ENCODE assay signal across 10 cellular contexts in genomic region chr4:76042241-76042998, GRCh38. TPM values are rescaled to one million over a fixed set of nuclear protein-coding genes. Genes with fewer than 3 reads are reported as not detected.
DNase-seq lines count a peak whose midpoint lies in the region; ATAC-seq, FAIRE-seq and TF ChIP-seq lines count a peak whose summit lies in the region.
"Not testable (repeated sequence)": the region's sequence is repeated elsewhere in the genome, so short reads cannot be mapped to it uniquely, and the experiment has no call there.
"Had no signal": no experiment of that assay in that cellular context is flagged by ENCODE, and none has a peak within 500 bp of the region (broad histone marks: within the 10 kb centered on the region; RNA-seq: fewer than 3 reads in every experiment).

No MANE protein-coding gene starts in this region.

- RAD21 ChIA-PET in GM12878 (lab: Charles Lee; ENCODE audit: unreplicated experiment): not testable (repeated sequence)

- CTCF ChIA-PET in CD8-positive, alpha-beta T cell (lab: Charles Lee); GM12878 (lab: Yijun Ruan, JAX): not testable (repeated sequence)
- CTCF ChIA-PET in endothelial cell of umbilical vein (lab: Charles Lee): interaction anchor here (1.0 to 1.5 kb wide), 4 partner anchors 17 to 137 kb away, joined by 3 to 4 read pairs (median 4); no protein-coding TSS in a partner anchor

- H3K27ac ChIP-seq in CD8-positive, alpha-beta T cell (ENCODE audit: low read depth, low read length); GM12878 (ENCODE audit: control insufficient read depth, insufficient read depth); endothelial cell of umbilical vein (ENCODE audit: insufficient read depth, low read depth, low read length): not testable (repeated sequence)
- H3K27ac ChIP-seq in OCI-LY3 (ENCODE audit: low read length): peak overlapping the region; percentile 75

- H3K27me3 ChIP-seq in CD8-positive, alpha-beta T cell (ENCODE audit: insufficient read depth, low read length); OCI-LY3 (ENCODE audit: low read depth, low read length); GM12878 (replicated peaks in 1 of 2; ENCODE audit: control insufficient read depth in 2 of 2, insufficient read depth in 2 of 2, low read length in 1 of 2); endothelial cell of umbilical vein (ENCODE audit: control insufficient read depth in 2 of 2, insufficient read depth in 2 of 2, low read length in 2 of 2): not testable (repeated sequence)

- not testable (repeated sequence) for TF ChIP-seq CTCF in CD8-positive, alpha-beta T cell (IDR thresholded peaks at IDR 0.05); OCI-LY3 (IDR thresholded peaks at IDR 0.05; ENCODE audit: low read depth, low read length); GM12878 (IDR thresholded peaks at IDR 0.05 in 2 of 3, conservative IDR thresholded peaks at IDR 0.05 in 1 of 3; ENCODE audit: control insufficient read depth in 2 of 3, extremely low read depth in 1 of 3, insufficient read depth in 1 of 3, low read depth in 3 of 3, low read length in 3 of 3); endothelial cell of umbilical vein (IDR thresholded peaks at IDR 0.05; ENCODE audit: extremely low read depth in 1 of 2, insufficient read depth in 1 of 2, low read depth in 1 of 2, low read length in 2 of 2)

- SMC1A ChIA-PET in GM12878 (lab: Charles Lee; ENCODE audit: uncharacterized antibody, unreplicated experiment): interaction anchor here (1.0 to 1.7 kb wide), 3 partner anchors 28 to 292 kb away, joined by 3 to 5 read pairs (median 4); no protein-coding TSS in a partner anchor

- not testable (repeated sequence) for TF ChIP-seq EP300 in GM12878 (IDR thresholded peaks at IDR 0.05; ENCODE audit: borderline replicate concordance in 1 of 2, control insufficient read depth in 1 of 2, low read depth in 2 of 2, low read length in 2 of 2)

- H2AFZ ChIP-seq in OCI-LY3 (ENCODE audit: low read depth, low read length); GM12878 (ENCODE audit: control insufficient read depth, low read depth, low read length); endothelial cell of umbilical vein (ENCODE audit: low read depth, low read length): not testable (repeated sequence)

- H3K4me2 ChIP-seq in OCI-LY3 (ENCODE audit: low read length) (peak overlapping the region; percentile 57), endothelial cell of umbilical vein (ENCODE audit: insufficient read depth, low read length) (peak overlapping the region; percentile 36)
- not testable (repeated sequence) for H3K4me2 ChIP-seq in GM12878 (ENCODE audit: control insufficient read depth, insufficient read depth)

- not testable (repeated sequence) for H3K36me3 ChIP-seq in CD8-positive, alpha-beta T cell (ENCODE audit: insufficient read depth, low read length); OCI-LY3 (replicated peaks; ENCODE audit: low read depth, low read length); GM12878 (ENCODE audit: control insufficient read depth in 2 of 2, insufficient read depth in 2 of 2, low read length in 1 of 2); endothelial cell of umbilical vein (ENCODE audit: control insufficient read depth in 2 of 2, extremely low read depth in 1 of 2, insufficient read depth in 2 of 2, low read length in 2 of 2)

- not testable (repeated sequence) for ATAC-seq in CD8-positive, alpha-beta T cell; GM12878; memory B cell (ENCODE audit: low read depth)
- ATAC-seq in activated CD4-positive, CD25-positive, alpha-beta regulatory T cell treated with anti-CD3 and anti-CD28 coated beads, Interleukin-2, amount 50 U/mL, for 24 hours: peak; percentile 55 to 76
- ATAC-seq in stimulated activated naive CD8-positive, alpha-beta T cell treated with anti-CD3 and anti-CD28 coated beads, Interleukin-15, Interleukin-2, amounts not matched to agents 100 U/mL and 50 U/mL, for 24 hours: peak; percentile 59

- not testable (repeated sequence) for BruUV-seq in GM12878 (replicated peaks; lab: Mats Ljungman, UMichigan)
- TSS peak; percentile 88 for BruUV-seq in endothelial cell of umbilical vein (replicated peaks; lab: Mats Ljungman, UMichigan)

- FAIRE-seq in GM12878 (lab: Jason Lieb, UNC); endothelial cell of umbilical vein (lab: Jason Lieb, UNC): not testable (repeated sequence)

- TF ChIP-seq RAD21 in GM12878 (IDR thresholded peaks at IDR 0.05; ENCODE audit: insufficient read depth, low read depth, low read length): not testable (repeated sequence)

- not testable (repeated sequence) for DNase-seq in CD8-positive, alpha-beta T cell; activated T-cell treated with anti-CD3 and anti-CD28 coated beads, Interleukin-2, amount 50 U/mL, for 24 hours; GM12878 (ENCODE audit: low read depth, low spot score); memory B cell (ENCODE audit: low spot score in 2 of 2); stimulated activated naive CD8-positive, alpha-beta T cell treated with anti-CD3 and anti-CD28 coated beads, Interleukin-15, Interleukin-2, amounts not matched to agents 100 U/mL and 50 U/mL, for 24 hours
- peak; percentile 84 for DNase-seq in endothelial cell of umbilical vein (ENCODE audit: low read depth, low spot score)

- not testable (repeated sequence) for H4K20me1 ChIP-seq in OCI-LY3 (ENCODE audit: insufficient read depth, low read length); GM12878 (ENCODE audit: control insufficient read depth, insufficient read depth); endothelial cell of umbilical vein (replicated peaks; ENCODE audit: control insufficient read depth, extremely low read depth, insufficient read depth, low read length)

- POLR2A ChIA-PET in CD8-positive, alpha-beta T cell (lab: Charles Lee): interaction anchor here (1.0 kb wide), 1 partner anchor 11 kb away, joined by 3 read pairs; no protein-coding TSS in a partner anchor
- POLR2A ChIA-PET in GM12878 (lab: Charles Lee); endothelial cell of umbilical vein (lab: Charles Lee): not testable (repeated sequence)

- not testable (repeated sequence) for H3K36me3 Mint-ChIP-seq in CD8-positive, alpha-beta T cell; activated T-cell treated with anti-CD3 and anti-CD28 coated beads, Interleukin-2, amount 50 U/mL, for 24 hours (ENCODE audit: low read depth); memory B cell

- H3K9me3 Mint-ChIP-seq in CD8-positive, alpha-beta T cell; activated T-cell treated with anti-CD3 and anti-CD28 coated beads, Interleukin-2, amount 50 U/mL, for 24 hours; memory B cell: not testable (repeated sequence)

- not testable (repeated sequence) for H3K9me1 ChIP-seq in endothelial cell of umbilical vein (replicated peaks; ENCODE audit: control insufficient read depth, extremely low read depth, insufficient read depth, low read length)

- not testable (repeated sequence) for H3K27ac Mint-ChIP-seq in CD8-positive, alpha-beta T cell; memory B cell
- H3K27ac Mint-ChIP-seq in activated T-cell treated with anti-CD3 and anti-CD28 coated beads, Interleukin-2, amount 50 U/mL, for 24 hours: peak overlapping the region; percentile 83

- in situ Hi-C loops in GM12878 (cut with MboI): not testable (repeated sequence)

- H3K4me3 ChIP-seq in CD8-positive, alpha-beta T cell (ENCODE audit: low read depth, low read length); GM12878; endothelial cell of umbilical vein (replicated peaks in 1 of 3; ENCODE audit: insufficient read depth in 1 of 3, low read depth in 1 of 3, low read length in 3 of 3): not testable (repeated sequence)
- H3K4me3 ChIP-seq in OCI-LY3 (ENCODE audit: low read length): peak overlapping the region; percentile 51

- peak overlapping the region; percentile 60 for H3K4me3 Mint-ChIP-seq in CD8-positive, alpha-beta T cell
- peak overlapping the region; percentile 33 for H3K4me3 Mint-ChIP-seq in activated T-cell treated with anti-CD3 and anti-CD28 coated beads, Interleukin-2, amount 50 U/mL, for 24 hours
- H3K4me3 Mint-ChIP-seq in memory B cell: peak overlapping the region; percentile 29

- H3K4me1 ChIP-seq in CD8-positive, alpha-beta T cell (ENCODE audit: insufficient read depth, low read length); GM12878 (ENCODE audit: control insufficient read depth, insufficient read depth, low read length); endothelial cell of umbilical vein (ENCODE audit: control insufficient read depth, extremely low read depth, insufficient read depth, low read length): not testable (repeated sequence)
- peaks cover 20% of the 10 kb centered on the region for H3K4me1 ChIP-seq in OCI-LY3 (ENCODE audit: low read length)

- 66% methylated on average over 16 of the region's 18 CpGs for WGBS in GM12878 (ENCODE audit: insufficient coverage, insufficient replicate concordance, low lambda C conversion rate, missing lambda C conversion rate)

- H3K79me2 ChIP-seq in OCI-LY3 (ENCODE audit: low read length); GM12878 (ENCODE audit: control insufficient read depth, insufficient read depth, low read length); endothelial cell of umbilical vein (ENCODE audit: control insufficient read depth, insufficient read depth, low read length): not testable (repeated sequence)

- peak overlapping the region; percentile 54 for H3K9ac ChIP-seq in OCI-LY3 (ENCODE audit: low read length)
- H3K9ac ChIP-seq in GM12878 (ENCODE audit: control insufficient read depth, insufficient read depth, low read length); endothelial cell of umbilical vein (replicated peaks; ENCODE audit: extremely low read depth, insufficient read depth, low read length): not testable (repeated sequence)

- not testable (repeated sequence) for TF ChIP-seq POLR2A in GM12878 (IDR thresholded peaks at IDR 0.05; ENCODE audit: low read depth, low read length); endothelial cell of umbilical vein (IDR thresholded peaks at IDR 0.05; ENCODE audit: low read depth, low read length)

- not testable (repeated sequence) for H3K27me3 Mint-ChIP-seq in CD8-positive, alpha-beta T cell (ENCODE audit: low read depth); activated T-cell treated with anti-CD3 and anti-CD28 coated beads, Interleukin-2, amount 50 U/mL, for 24 hours; memory B cell

- dilution Hi-C loops in endothelial cell of umbilical vein (cut with MboI; ENCODE audit: extremely low pct_ligation_motif_present, low sequenced_read_pairs): not testable (repeated sequence)

- not testable (repeated sequence) for H3K4me1 Mint-ChIP-seq in CD8-positive, alpha-beta T cell (ENCODE audit: low read depth); memory B cell
- peaks cover 14% of the 10 kb centered on the region for H3K4me1 Mint-ChIP-seq in activated T-cell treated with anti-CD3 and anti-CD28 coated beads, Interleukin-2, amount 50 U/mL, for 24 hours (ENCODE audit: low read depth)

- intact Hi-C loops in CD8-positive, alpha-beta T cell (cut with DNase I, micrococcal nuclease); GM12878 (cut with micrococcal nuclease; ENCODE audit: unreplicated experiment); endothelial cell of umbilical vein (cut with micrococcal nuclease): not testable (repeated sequence)

- not testable (repeated sequence) for H3K9me3 ChIP-seq in CD8-positive, alpha-beta T cell (ENCODE audit: low read length); OCI-LY3 (ENCODE audit: insufficient read depth, low read length); GM12878 (replicated peaks; ENCODE audit: control insufficient read depth, insufficient read depth, low read length); endothelial cell of umbilical vein (replicated peaks; ENCODE audit: control insufficient read depth, insufficient read depth, low read length)

RNA-seq across cellular contexts. Expression of gene CXCL11, which starts 6.5 kb away (rescaled TPM):
- not detected for total RNA-seq in CD8-positive, alpha-beta T cell
- not detected in 2 replicates for total RNA-seq in GM12878 (2013; cell fraction: nucleolus; rRNA removed)
- total RNA-seq in GM12878 (2014; rRNA removed) (not detected in 2 replicates), GM12878 (2014; rRNA removed; fragmentation: Illumina TruSeq; extraction: Trizol) (not detected in 2 replicates), GM12878 (2021) (not detected in 2 replicates), endothelial cell of umbilical vein (0.55 and 1.1 TPM in 2 replicates)
- polyA plus RNA-seq in GM12878 (2011; ENCODE audit: low read depth): not detected
- polyA plus RNA-seq in GM12878 (2011; rRNA removed) (not detected in 2 replicates), GM12878 (2014; fragmentation: Illumina TruSeq; extraction: Trizol) (0.17 TPM in 1 of 2 replicates, not detected in the other), GM12878 (2014; fragmentation: Nextera tagmentation; extraction: Ambion mirVana) (under 1 TPM in 1 of 2 experiments, not detected in 1; 0.04 TPM), GM12878 (2014; rRNA removed) (not detected in 2 replicates), GM12878 (2016; fragmentation: Nextera tagmentation; extraction: Ambion mirVana) (not detected), endothelial cell of umbilical vein (0.91 and 1.0 TPM in 2 replicates)
- 0.04 TPM in 1 of 2 replicates, not detected in the other for polyA plus RNA-seq in GM12878 (2011; cell fraction: cytosol; rRNA removed)
- not detected in 2 replicates for polyA plus RNA-seq in GM12878 (2011; cell fraction: nucleus; rRNA removed)
- not detected in 2 replicates for polyA plus RNA-seq in GM12878 (2012)
- not detected in 2 replicates for polyA minus RNA-seq in GM12878 (2011; rRNA and poly(A)+ RNA removed)
- not detected in 2 replicates for polyA minus RNA-seq in GM12878 (2011; cell fraction: cytosol; rRNA and poly(A)+ RNA removed)
- not detected in 2 replicates for polyA minus RNA-seq in GM12878 (2011; cell fraction: nucleus; rRNA and poly(A)+ RNA removed)
- polyA plus RNA-seq in endothelial cell of umbilical vein (2011; cell fraction: cytosol; rRNA removed): 0.90 and 1.3 TPM in 2 replicates
- 0.14 and 0.36 TPM in 2 replicates for polyA plus RNA-seq in endothelial cell of umbilical vein (2011; cell fraction: nucleus; rRNA removed)
- polyA plus RNA-seq in endothelial cell of umbilical vein (2012): 1.9 and 4.0 TPM in 2 replicates
- 0.17 and 0.74 TPM in 2 replicates for polyA minus RNA-seq in endothelial cell of umbilical vein
- polyA minus RNA-seq in endothelial cell of umbilical vein (2011; cell fraction: cytosol; rRNA and poly(A)+ RNA removed): not detected
- polyA minus RNA-seq in endothelial cell of umbilical vein (2011; cell fraction: nucleus; rRNA and poly(A)+ RNA removed): not detected in 2 replicates
- total RNA-seq: GM23248, HT1080 had no signal
- polyA plus RNA-seq: GM23248 had no signal

RNA-seq across cellular contexts. Expression of gene CXCL10, which starts 19.1 kb away (rescaled TPM):
- total RNA-seq in CD8-positive, alpha-beta T cell: not detected
- 0.58 TPM in 1 of 2 replicates, not detected in the other for total RNA-seq in GM12878 (2013; cell fraction: nucleolus; rRNA removed)
- total RNA-seq in GM12878 (2014; rRNA removed) (1.8 and 3.2 TPM in 2 replicates), GM12878 (2014; rRNA removed; fragmentation: Illumina TruSeq; extraction: Trizol) (2.7 and 2.8 TPM in 2 replicates), GM12878 (2021) (1.3 and 2.2 TPM in 2 replicates), endothelial cell of umbilical vein (not detected in 2 replicates)
- polyA plus RNA-seq in GM12878 (2011; ENCODE audit: low read depth): 6.2 TPM
- polyA plus RNA-seq in GM12878 (2011; rRNA removed) (0.46 and 0.88 TPM in 2 replicates), GM12878 (2014; fragmentation: Illumina TruSeq; extraction: Trizol) (2.4 and 4.6 TPM in 2 replicates), GM12878 (2014; fragmentation: Nextera tagmentation; extraction: Ambion mirVana) (10 to 100 TPM in 1 of 2 experiments, 1 to 10 TPM in 1; 7.7 to 10.4 TPM), GM12878 (2014; rRNA removed) (0.99 and 2.0 TPM in 2 replicates), GM12878 (2016; fragmentation: Nextera tagmentation; extraction: Ambion mirVana) (10 to 100 TPM; 15.5 to 19.5 TPM), endothelial cell of umbilical vein (0.18 and 0.25 TPM in 2 replicates)
- polyA plus RNA-seq in GM12878 (2011; cell fraction: cytosol; rRNA removed): 0.13 and 0.31 TPM in 2 replicates
- 0.25 TPM in 1 of 2 replicates, not detected in the other for polyA plus RNA-seq in GM12878 (2011; cell fraction: nucleus; rRNA removed)
- 8.0 and 13.0 TPM in 2 replicates for polyA plus RNA-seq in GM12878 (2012)
- polyA minus RNA-seq in GM12878 (2011; rRNA and poly(A)+ RNA removed): 0.44 TPM in 1 of 2 replicates, not detected in the other
- not detected in 2 replicates for polyA minus RNA-seq in GM12878 (2011; cell fraction: cytosol; rRNA and poly(A)+ RNA removed)
- polyA minus RNA-seq in GM12878 (2011; cell fraction: nucleus; rRNA and poly(A)+ RNA removed): not detected in 2 replicates
- 0.15 and 0.17 TPM in 2 replicates for polyA plus RNA-seq in endothelial cell of umbilical vein (2011; cell fraction: cytosol; rRNA removed)
- not detected in 2 replicates for polyA plus RNA-seq in endothelial cell of umbilical vein (2011; cell fraction: nucleus; rRNA removed)
- polyA plus RNA-seq in endothelial cell of umbilical vein (2012): not detected in 2 replicates
- polyA minus RNA-seq in endothelial cell of umbilical vein: not detected in 2 replicates
- polyA minus RNA-seq in endothelial cell of umbilical vein (2011; cell fraction: cytosol; rRNA and poly(A)+ RNA removed): not detected
- not detected in 2 replicates for polyA minus RNA-seq in endothelial cell of umbilical vein (2011; cell fraction: nucleus; rRNA and poly(A)+ RNA removed)
- total RNA-seq: GM23248, HT1080 had no signal
- polyA plus RNA-seq: GM23248 had no signal

RNA-seq across cellular contexts. Expression of gene ART3, which starts 32.1 kb away (rescaled TPM):
- total RNA-seq in CD8-positive, alpha-beta T cell: not detected
- not detected in 2 replicates for total RNA-seq in GM12878 (2013; cell fraction: nucleolus; rRNA removed)
- total RNA-seq in GM12878 (2014; rRNA removed) (not detected in 2 replicates), GM12878 (2014; rRNA removed; fragmentation: Illumina TruSeq; extraction: Trizol) (not detected in 2 replicates), GM12878 (2021) (0.13 TPM in 1 of 2 replicates, not detected in the other), endothelial cell of umbilical vein (not detected in 2 replicates)
- polyA plus RNA-seq in GM12878 (2011; ENCODE audit: low read depth): not detected
- polyA plus RNA-seq in GM12878 (2011; rRNA removed) (not detected in 2 replicates), GM12878 (2014; fragmentation: Illumina TruSeq; extraction: Trizol) (0.18 TPM in 1 of 2 replicates, not detected in the other), GM12878 (2014; fragmentation: Nextera tagmentation; extraction: Ambion mirVana) (under 1 TPM in 1 of 2 experiments, not detected in 1; 0.29 TPM), GM12878 (2014; rRNA removed) (0.23 TPM in 1 of 2 replicates, not detected in the other), GM12878 (2016; fragmentation: Nextera tagmentation; extraction: Ambion mirVana) (under 1 TPM in 1 of 2 experiments, not detected in 1; 0.50 TPM), endothelial cell of umbilical vein (not detected in 2 replicates)
- not detected in 2 replicates for polyA plus RNA-seq in GM12878 (2011; cell fraction: cytosol; rRNA removed)
- polyA plus RNA-seq in GM12878 (2011; cell fraction: nucleus; rRNA removed): not detected in 2 replicates
- polyA plus RNA-seq in GM12878 (2012): not detected in 2 replicates
- polyA minus RNA-seq in GM12878 (2011; rRNA and poly(A)+ RNA removed): not detected in 2 replicates
- not detected in 2 replicates for polyA minus RNA-seq in GM12878 (2011; cell fraction: cytosol; rRNA and poly(A)+ RNA removed)
- polyA minus RNA-seq in GM12878 (2011; cell fraction: nucleus; rRNA and poly(A)+ RNA removed): not detected in 2 replicates
- 0.06 TPM in 1 of 2 replicates, not detected in the other for polyA plus RNA-seq in endothelial cell of umbilical vein (2011; cell fraction: cytosol; rRNA removed)
- not detected in 2 replicates for polyA plus RNA-seq in endothelial cell of umbilical vein (2011; cell fraction: nucleus; rRNA removed)
- polyA plus RNA-seq in endothelial cell of umbilical vein (2012): not detected in 2 replicates
- 0.13 TPM in 1 of 2 replicates, not detected in the other for polyA minus RNA-seq in endothelial cell of umbilical vein
- not detected for polyA minus RNA-seq in endothelial cell of umbilical vein (2011; cell fraction: cytosol; rRNA and poly(A)+ RNA removed)
- not detected in 2 replicates for polyA minus RNA-seq in endothelial cell of umbilical vein (2011; cell fraction: nucleus; rRNA and poly(A)+ RNA removed)
- total RNA-seq: GM23248, HT1080 had no signal
- polyA plus RNA-seq: GM23248 had no signal

RNA-seq across cellular contexts. Expression of gene CXCL9, which starts 35.1 kb away (rescaled TPM):
- not detected for total RNA-seq in CD8-positive, alpha-beta T cell
- total RNA-seq in GM12878 (2013; cell fraction: nucleolus; rRNA removed): not detected in 2 replicates
- total RNA-seq in GM12878 (2014; rRNA removed) (0.06 and 0.38 TPM in 2 replicates), GM12878 (2014; rRNA removed; fragmentation: Illumina TruSeq; extraction: Trizol) (0.22 and 0.32 TPM in 2 replicates), GM12878 (2021) (0.19 and 0.21 TPM in 2 replicates), endothelial cell of umbilical vein (not detected in 2 replicates)
- 0.52 TPM for polyA plus RNA-seq in GM12878 (2011; ENCODE audit: low read depth)
- polyA plus RNA-seq in GM12878 (2011; rRNA removed) (0.03 TPM in 1 of 2 replicates, not detected in the other), GM12878 (2014; fragmentation: Illumina TruSeq; extraction: Trizol) (0.46 and 1.0 TPM in 2 replicates), GM12878 (2014; fragmentation: Nextera tagmentation; extraction: Ambion mirVana) (under 1 TPM; 0.03 to 0.07 TPM), GM12878 (2014; rRNA removed) (0.24 and 0.32 TPM in 2 replicates), GM12878 (2016; fragmentation: Nextera tagmentation; extraction: Ambion mirVana) (under 1 TPM; 0.23 to 0.25 TPM), endothelial cell of umbilical vein (not detected in 2 replicates)
- 0.01 TPM in 1 of 2 replicates, not detected in the other for polyA plus RNA-seq in GM12878 (2011; cell fraction: cytosol; rRNA removed)
- polyA plus RNA-seq in GM12878 (2011; cell fraction: nucleus; rRNA removed): not detected in 2 replicates
- polyA plus RNA-seq in GM12878 (2012): 1.2 and 1.6 TPM in 2 replicates
- polyA minus RNA-seq in GM12878 (2011; rRNA and poly(A)+ RNA removed): not detected in 2 replicates
- not detected in 2 replicates for polyA minus RNA-seq in GM12878 (2011; cell fraction: cytosol; rRNA and poly(A)+ RNA removed)
- polyA minus RNA-seq in GM12878 (2011; cell fraction: nucleus; rRNA and poly(A)+ RNA removed): not detected in 2 replicates
- not detected in 2 replicates for polyA plus RNA-seq in endothelial cell of umbilical vein (2011; cell fraction: cytosol; rRNA removed)
- polyA plus RNA-seq in endothelial cell of umbilical vein (2011; cell fraction: nucleus; rRNA removed): not detected in 2 replicates
- polyA plus RNA-seq in endothelial cell of umbilical vein (2012): not detected in 2 replicates
- polyA minus RNA-seq in endothelial cell of umbilical vein: not detected in 2 replicates
- not detected for polyA minus RNA-seq in endothelial cell of umbilical vein (2011; cell fraction: cytosol; rRNA and poly(A)+ RNA removed)
- not detected in 2 replicates for polyA minus RNA-seq in endothelial cell of umbilical vein (2011; cell fraction: nucleus; rRNA and poly(A)+ RNA removed)
- total RNA-seq: GM23248, HT1080 had no signal
- polyA plus RNA-seq: GM23248 had no signal

RNA-seq across cellular contexts. Expression of gene SDAD1, which starts 51.7 kb away (rescaled TPM):
- 10 to 100 TPM; 23.0 to 24.8 TPM for total RNA-seq in CD8-positive, alpha-beta T cell
- total RNA-seq in GM12878 (2013; cell fraction: nucleolus; rRNA removed): 20.0 TPM in 2 replicates
- 20.5 and 21.2 TPM in 2 replicates for total RNA-seq in GM12878 (2014; rRNA removed)
- 34.8 and 36.7 TPM in 2 replicates for total RNA-seq in GM12878 (2014; rRNA removed; fragmentation: Illumina TruSeq; extraction: Trizol)
- total RNA-seq in GM12878 (2021): 34.0 and 34.3 TPM in 2 replicates
- 11.0 TPM for polyA plus RNA-seq in GM12878 (2011; ENCODE audit: low read depth)
- polyA plus RNA-seq in GM12878 (2011; rRNA removed): 27.1 and 35.6 TPM in 2 replicates
- polyA plus RNA-seq in GM12878 (2011; cell fraction: cytosol; rRNA removed): 10.9 and 11.6 TPM in 2 replicates
- polyA plus RNA-seq in GM12878 (2011; cell fraction: nucleus; rRNA removed): 12.7 and 17.2 TPM in 2 replicates
- polyA plus RNA-seq in GM12878 (2012): 18.2 and 19.5 TPM in 2 replicates
- polyA plus RNA-seq in GM12878 (2014; fragmentation: Illumina TruSeq; extraction: Trizol): 45.5 and 48.2 TPM in 2 replicates
- 10 to 100 TPM; 46.0 to 84.4 TPM for polyA plus RNA-seq in GM12878 (2014; fragmentation: Nextera tagmentation; extraction: Ambion mirVana)
- 18.5 and 22.3 TPM in 2 replicates for polyA plus RNA-seq in GM12878 (2014; rRNA removed)
- polyA plus RNA-seq in GM12878 (2016; fragmentation: Nextera tagmentation; extraction: Ambion mirVana): 10 to 100 TPM; 63.3 to 75.0 TPM
- polyA minus RNA-seq in GM12878 (2011; rRNA and poly(A)+ RNA removed): 18.2 and 24.7 TPM in 2 replicates
- 9.9 and 11.5 TPM in 2 replicates for polyA minus RNA-seq in GM12878 (2011; cell fraction: cytosol; rRNA and poly(A)+ RNA removed)
- polyA minus RNA-seq in GM12878 (2011; cell fraction: nucleus; rRNA and poly(A)+ RNA removed): 9.1 and 14.2 TPM in 2 replicates
- 32.3 and 37.5 TPM in 2 replicates for total RNA-seq in endothelial cell of umbilical vein
- 6.0 and 7.9 TPM in 2 replicates for polyA plus RNA-seq in endothelial cell of umbilical vein
- 12.5 and 12.8 TPM in 2 replicates for polyA plus RNA-seq in endothelial cell of umbilical vein (2011; cell fraction: cytosol; rRNA removed)
- polyA plus RNA-seq in endothelial cell of umbilical vein (2011; cell fraction: nucleus; rRNA removed): 18.5 and 20.3 TPM in 2 replicates
- polyA plus RNA-seq in endothelial cell of umbilical vein (2012): 21.9 and 30.5 TPM in 2 replicates
- 11.2 and 13.1 TPM in 2 replicates for polyA minus RNA-seq in endothelial cell of umbilical vein
- 9.1 TPM for polyA minus RNA-seq in endothelial cell of umbilical vein (2011; cell fraction: cytosol; rRNA and poly(A)+ RNA removed)
- 18.6 and 21.8 TPM in 2 replicates for polyA minus RNA-seq in endothelial cell of umbilical vein (2011; cell fraction: nucleus; rRNA and poly(A)+ RNA removed)
